Comparison of ENCODE assay signal across 15 cellular contexts in genomic region chr9:14433293-14433818, GRCh38.
DNase-seq lines count a peak whose midpoint lies in the region; ATAC-seq and TF ChIP-seq lines count a peak whose summit lies in the region.
"Had no signal": no experiment of that assay in that cellular context is flagged by ENCODE, and none has a peak within 500 bp of the region (broad histone marks: within the 10 kb centered on the region; RNA-seq: fewer than 3 reads in every experiment).

No MANE protein-coding gene starts in this region.

- H3K4me3 ChIP-seq in heart right ventricle, result no peak overlapping the region
- H3K4me3 ChIP-seq in HAP-1, result no peak overlapping the region
- H3K4me3 ChIP-seq: cardiac muscle cell, GM12878, uterus had no signal

- DNase-seq in heart right ventricle, result no peak
- DNase-seq in left ventricle myocardium superior, result no peak
- peak; percentile 30 for DNase-seq in foreskin melanocyte
- no peak for DNase-seq in type B pancreatic cell (ENCODE audit: extremely low spot score, unreplicated experiment)
- no peak for DNase-seq in HAP-1 (ENCODE audit: low spot score in 2 of 2)
- DNase-seq in amniotic stem cell (lab: John Stamatoyannopoulos, UW), result no peak
- no peak for DNase-seq in occipital lobe (lab: John Stamatoyannopoulos, UW)
- DNase-seq: activated CD4-positive, alpha-beta T cell treated with anti-CD3 and anti-CD28 coated beads, Interleukin-2, amount 50 U/mL, for 1 hour; activated effector memory CD4-positive, alpha-beta T cell treated with anti-CD3 and anti-CD28 coated beads, Interleukin-2, amount 50 U/mL, for 16 hours; stimulated activated CD8-positive, alpha-beta memory T cell treated with anti-CD3 and anti-CD28 coated beads, Interleukin-4, amount 100 ng/mL, for 48 hours; T-cell had no signal

- H3K27ac ChIP-seq in heart right ventricle, result peak overlapping the region in 8 of 10 donors; percentile 15 to 88 (median 54)
- H3K27ac ChIP-seq: cardiac muscle cell had no signal

- in situ Hi-C loops in HAP-1 (cut with MboI; ENCODE audit: low sequenced_read_pairs), result loop anchor here (25.0 kb wide), 2 partner anchors 1021 to 1396 kb away; no protein-coding TSS in a partner anchor

- intact Hi-C loops in heart right ventricle (cut with DNase I), result loop anchor here in 6 of 10 donors (2.0 to 10.0 kb wide), 8 partner anchors 106 to 1709 kb away; no protein-coding TSS in a partner anchor
- intact Hi-C loops in left ventricle myocardium superior (cut with micrococcal nuclease), result no loop called here

- H3K4me1 Mint-ChIP-seq in type B pancreatic cell (ENCODE audit: unreplicated experiment), result peaks cover 32% of the 10 kb centered on the region

- H3K9me3 Mint-ChIP-seq in type B pancreatic cell, result no peaks in the 10 kb centered on the region
- H3K9me3 Mint-ChIP-seq: T-cell had no signal

- H3K27ac Mint-ChIP-seq in type B pancreatic cell, result peak overlapping the region; percentile 25
- H3K27ac Mint-ChIP-seq: T-cell had no signal

- H3K36me3 Mint-ChIP-seq in type B pancreatic cell, result no peaks in the 10 kb centered on the region
- H3K36me3 Mint-ChIP-seq: T-cell had no signal

- WGBS in heart right ventricle, 2 donors, result 8 to 17% methylated on average over 2 of the region's 2 CpGs

- no peaks in the 10 kb centered on the region for H3K27me3 ChIP-seq in heart right ventricle
- no peaks in the 10 kb centered on the region for H3K27me3 ChIP-seq in HAP-1 (ENCODE audit: low read depth)
- H3K27me3 ChIP-seq: cardiac muscle cell, uterus had no signal

- peaks cover 7% of the 10 kb centered on the region for H3K27me3 Mint-ChIP-seq in type B pancreatic cell

- TF ChIP-seq CTCF in heart right ventricle (IDR thresholded peaks at IDR 0.05) (no peak), type B pancreatic cell (conservative IDR thresholded peaks at IDR 0.05) (no peak)

- no peaks in the 10 kb centered on the region for H3K36me3 ChIP-seq in heart right ventricle
- H3K36me3 ChIP-seq in HAP-1 (replicated peaks), result no peaks in the 10 kb centered on the region
- H3K36me3 ChIP-seq: cardiac muscle cell, uterus had no signal

- H3K4me1 ChIP-seq in heart right ventricle (peaks cover 6 to 63% (median 26%) of the 10 kb centered on the region in 9 donors), HAP-1 (peaks cover 8% of the 10 kb centered on the region)
- H3K4me1 ChIP-seq: uterus had no signal

- H3K9me3 ChIP-seq in heart right ventricle, result peaks cover 0 to 4% (median 0%) of the 10 kb centered on the region in 11 donors
- H3K9me3 ChIP-seq in HAP-1, result no peaks in the 10 kb centered on the region
- H3K9me3 ChIP-seq: uterus had no signal

- peak overlapping the region; percentile 68 for H3K4me3 Mint-ChIP-seq in type B pancreatic cell
- H3K4me3 Mint-ChIP-seq: T-cell had no signal

- ATAC-seq in heart right ventricle (peak in 1 of 8 donors; percentile 2), left ventricle myocardium superior (no peak), SK-N-SH treated with all-trans-retinoic acid at 6 μM for 48 hours (peak; percentile 57)
- ATAC-seq: T-cell had no signal

TF ChIP-seq in SK-N-SH treated with all-trans-retinoic acid at 6 μM for 48 hours, 23 proteins besides CTCF, POLR2A, EP300 and RAD21 (continues in another document):
- TF ChIP-seq TOX (CRISPR knock-in tag; IDR thresholded peaks at IDR 0.05; ENCODE audit: borderline replicate concordance) (peak; percentile 91), GLIS3 (CRISPR knock-in tag; IDR thresholded peaks at IDR 0.05) (peak; percentile 71; the same call in 1 of the 2 replicates), TCF4 (CRISPR knock-in tag; IDR thresholded peaks at IDR 0.05; ENCODE audit: borderline replicate concordance) (peak; percentile 95), CSDC2 (CRISPR knock-in tag; IDR thresholded peaks at IDR 0.05) (no peak), ZC3H10 (CRISPR knock-in tag; IDR thresholded peaks at IDR 0.05) (peak; percentile 84; the same call in 1 of the 2 replicates), ESRRG (CRISPR knock-in tag; IDR thresholded peaks at IDR 0.05) (peak; percentile 90; the same call in 1 of the 2 replicates), ZFP30 (CRISPR knock-in tag; IDR thresholded peaks at IDR 0.05) (0 out of 2 replicates have a peak, but pooled peaks have one; percentile 11), PPARA (CRISPR knock-in tag; IDR thresholded peaks at IDR 0.05; ENCODE audit: borderline replicate concordance) (no peak), ZNF565 (CRISPR knock-in tag; conservative IDR thresholded peaks at IDR 0.05; ENCODE audit: low read depth) (no peak), ARNTL (CRISPR knock-in tag; IDR thresholded peaks at IDR 0.05; ENCODE audit: borderline replicate concordance, low read depth) (peak; percentile 84; the same call in 1 of the 2 replicates), SNAI2 (CRISPR knock-in tag; IDR thresholded peaks at IDR 0.05) (peak; percentile 41), CREB5 (CRISPR knock-in tag; IDR thresholded peaks at IDR 0.05; ENCODE audit: low read depth) (peak; percentile 55; the same call in 1 of the 2 replicates), BACH2 (CRISPR knock-in tag; IDR thresholded peaks at IDR 0.05; ENCODE audit: borderline replicate concordance) (no peak), OSR1 (CRISPR knock-in tag; IDR thresholded peaks at IDR 0.05) (no peak), ISL1 (CRISPR knock-in tag; IDR thresholded peaks at IDR 0.05) (peak; percentile 98), ZNF8 (CRISPR knock-in tag; IDR thresholded peaks at IDR 0.05) (0 out of 2 replicates have a peak, but pooled peaks have one; percentile 54)
- TF ChIP-seq, protein P1, sequence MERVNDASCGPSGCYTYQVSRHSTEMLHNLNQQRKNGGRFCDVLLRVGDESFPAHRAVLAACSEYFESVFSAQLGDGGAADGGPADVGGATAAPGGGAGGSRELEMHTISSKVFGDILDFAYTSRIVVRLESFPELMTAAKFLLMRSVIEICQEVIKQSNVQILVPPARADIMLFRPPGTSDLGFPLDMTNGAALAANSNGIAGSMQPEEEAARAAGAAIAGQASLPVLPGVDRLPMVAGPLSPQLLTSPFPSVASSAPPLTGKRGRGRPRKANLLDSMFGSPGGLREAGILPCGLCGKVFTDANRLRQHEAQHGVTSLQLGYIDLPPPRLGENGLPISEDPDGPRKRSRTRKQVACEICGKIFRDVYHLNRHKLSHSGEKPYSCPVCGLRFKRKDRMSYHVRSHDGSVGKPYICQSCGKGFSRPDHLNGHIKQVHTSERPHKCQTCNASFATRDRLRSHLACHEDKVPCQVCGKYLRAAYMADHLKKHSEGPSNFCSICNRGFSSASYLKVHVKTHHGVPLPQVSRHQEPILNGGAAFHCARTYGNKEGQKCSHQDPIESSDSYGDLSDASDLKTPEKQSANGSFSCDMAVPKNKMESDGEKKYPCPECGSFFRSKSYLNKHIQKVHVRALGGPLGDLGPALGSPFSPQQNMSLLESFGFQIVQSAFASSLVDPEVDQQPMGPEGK (CRISPR knock-in tag; IDR thresholded peaks at IDR 0.05; ENCODE audit: borderline replicate concordance), result peak; percentile 77; the same call in 1 of the 2 replicates
- TF ChIP-seq, protein P2, sequence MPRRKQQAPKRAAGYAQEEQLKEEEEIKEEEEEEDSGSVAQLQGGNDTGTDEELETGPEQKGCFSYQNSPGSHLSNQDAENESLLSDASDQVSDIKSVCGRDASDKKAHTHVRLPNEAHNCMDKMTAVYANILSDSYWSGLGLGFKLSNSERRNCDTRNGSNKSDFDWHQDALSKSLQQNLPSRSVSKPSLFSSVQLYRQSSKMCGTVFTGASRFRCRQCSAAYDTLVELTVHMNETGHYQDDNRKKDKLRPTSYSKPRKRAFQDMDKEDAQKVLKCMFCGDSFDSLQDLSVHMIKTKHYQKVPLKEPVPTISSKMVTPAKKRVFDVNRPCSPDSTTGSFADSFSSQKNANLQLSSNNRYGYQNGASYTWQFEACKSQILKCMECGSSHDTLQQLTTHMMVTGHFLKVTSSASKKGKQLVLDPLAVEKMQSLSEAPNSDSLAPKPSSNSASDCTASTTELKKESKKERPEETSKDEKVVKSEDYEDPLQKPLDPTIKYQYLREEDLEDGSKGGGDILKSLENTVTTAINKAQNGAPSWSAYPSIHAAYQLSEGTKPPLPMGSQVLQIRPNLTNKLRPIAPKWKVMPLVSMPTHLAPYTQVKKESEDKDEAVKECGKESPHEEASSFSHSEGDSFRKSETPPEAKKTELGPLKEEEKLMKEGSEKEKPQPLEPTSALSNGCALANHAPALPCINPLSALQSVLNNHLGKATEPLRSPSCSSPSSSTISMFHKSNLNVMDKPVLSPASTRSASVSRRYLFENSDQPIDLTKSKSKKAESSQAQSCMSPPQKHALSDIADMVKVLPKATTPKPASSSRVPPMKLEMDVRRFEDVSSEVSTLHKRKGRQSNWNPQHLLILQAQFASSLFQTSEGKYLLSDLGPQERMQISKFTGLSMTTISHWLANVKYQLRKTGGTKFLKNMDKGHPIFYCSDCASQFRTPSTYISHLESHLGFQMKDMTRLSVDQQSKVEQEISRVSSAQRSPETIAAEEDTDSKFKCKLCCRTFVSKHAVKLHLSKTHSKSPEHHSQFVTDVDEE (CRISPR knock-in tag; IDR thresholded peaks at IDR 0.05), result peak; percentile 91
- TF ChIP-seq, protein P3, sequence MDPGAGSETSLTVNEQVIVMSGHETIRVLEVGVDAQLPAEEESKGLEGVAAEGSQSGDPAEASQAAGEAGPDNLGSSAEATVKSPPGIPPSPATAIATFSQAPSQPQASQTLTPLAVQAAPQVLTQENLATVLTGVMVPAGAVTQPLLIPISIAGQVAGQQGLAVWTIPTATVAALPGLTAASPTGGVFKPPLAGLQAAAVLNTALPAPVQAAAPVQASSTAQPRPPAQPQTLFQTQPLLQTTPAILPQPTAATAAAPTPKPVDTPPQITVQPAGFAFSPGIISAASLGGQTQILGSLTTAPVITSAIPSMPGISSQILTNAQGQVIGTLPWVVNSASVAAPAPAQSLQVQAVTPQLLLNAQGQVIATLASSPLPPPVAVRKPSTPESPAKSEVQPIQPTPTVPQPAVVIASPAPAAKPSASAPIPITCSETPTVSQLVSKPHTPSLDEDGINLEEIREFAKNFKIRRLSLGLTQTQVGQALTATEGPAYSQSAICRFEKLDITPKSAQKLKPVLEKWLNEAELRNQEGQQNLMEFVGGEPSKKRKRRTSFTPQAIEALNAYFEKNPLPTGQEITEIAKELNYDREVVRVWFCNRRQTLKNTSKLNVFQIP (CRISPR knock-in tag; IDR thresholded peaks at IDR 0.05; ENCODE audit: borderline replicate concordance, low read depth), result peak; percentile 78; the same call in 1 of the 2 replicates
